26 cellular contexts compared by ENCODE assay signal in genomic region chr4:84594724-84595123, GRCh38. TPM values are rescaled to one million over a fixed set of nuclear protein-coding genes. Genes with fewer than 3 reads are reported as not detected.
"Had no signal": no experiment of that assay in that cellular context is flagged by ENCODE, and none has a peak within 500 bp of the region (broad histone marks: within the 10 kb centered on the region; RNA-seq: fewer than 3 reads in every experiment).

No MANE protein-coding gene starts in this region.

- H3K27ac Mint-ChIP-seq: activated CD8-positive, alpha-beta T cell treated with anti-CD3 and anti-CD28 coated beads for 36 hours; activated naive CD4-positive, alpha-beta T cell treated with anti-CD3 and anti-CD28 coated beads for 36 hours; activated naive CD4-positive, alpha-beta T cell treated with anti-CD3 and anti-CD28 coated beads, Interleukin-2, amount 50 U/mL, for 24 hours; activated naive CD8-positive, alpha-beta T cell treated with anti-CD3 and anti-CD28 coated beads for 36 hours; activated naive CD8-positive, alpha-beta T cell treated with anti-CD3 and anti-CD28 coated beads, Interleukin-2, amount 50 U/mL, for 24 hours; activated T-helper 2 cell treated with anti-CD3 and anti-CD28 coated beads, Interferon-gamma antibody, Interleukin-2, Interleukin-4, amounts not matched to agents 10 μg/mL and 5 μg/mL and 100 μg/mL, durations not matched to agents 14 hours and 24 hours and 36 hours; effector memory CD8-positive, alpha-beta T cell had no signal

- H3K27me3 Mint-ChIP-seq: activated CD8-positive, alpha-beta T cell treated with anti-CD3 and anti-CD28 coated beads for 36 hours had no signal

- FAIRE-seq: colon had no signal

- H3K36me3 Mint-ChIP-seq: activated naive CD4-positive, alpha-beta T cell treated with anti-CD3 and anti-CD28 coated beads, Interleukin-2, amount 50 U/mL, for 24 hours; activated naive CD8-positive, alpha-beta T cell treated with anti-CD3 and anti-CD28 coated beads for 36 hours had no signal

- H3K4me1 ChIP-seq: adrenal gland, body of pancreas, gastroesophageal sphincter had no signal

- H3K36me3 ChIP-seq: adrenal gland, esophagus squamous epithelium, gastroesophageal sphincter had no signal

- H3K4me3 Mint-ChIP-seq: activated CD8-positive, alpha-beta T cell treated with anti-CD3 and anti-CD28 coated beads for 36 hours; activated naive CD4-positive, alpha-beta T cell treated with anti-CD3 and anti-CD28 coated beads for 36 hours; activated naive CD4-positive, alpha-beta T cell treated with anti-CD3 and anti-CD28 coated beads, Interleukin-2, amount 50 U/mL, for 24 hours; activated naive CD8-positive, alpha-beta T cell treated with anti-CD3 and anti-CD28 coated beads for 36 hours; activated naive CD8-positive, alpha-beta T cell treated with anti-CD3 and anti-CD28 coated beads, Interleukin-2, amount 50 U/mL, for 24 hours; activated T-cell treated with anti-CD3 and anti-CD28 coated beads, Interleukin-2, amount 50 U/mL, for 4 hours; effector memory CD8-positive, alpha-beta T cell had no signal

- H3K27me3 ChIP-seq: adrenal gland, body of pancreas, esophagus squamous epithelium, gastroesophageal sphincter had no signal

- H3K9me3 ChIP-seq: adrenal gland, body of pancreas, esophagus squamous epithelium, gastroesophageal sphincter had no signal

- H3K4me3 ChIP-seq: adrenal gland, body of pancreas, esophagus squamous epithelium, gastroesophageal sphincter had no signal

- DNase-seq: activated CD4-positive, alpha-beta T cell treated with anti-CD3 and anti-CD28 coated beads for 48 hours; activated CD4-positive, alpha-beta T cell treated with anti-CD3 and anti-CD28 coated beads, Interleukin-2, amount 50 U/mL, for 1 hour; activated CD4-positive, alpha-beta T cell treated with anti-CD3 and anti-CD28 coated beads, Interleukin-2, amount 50 U/mL, for 48 hours; activated CD8-positive, alpha-beta memory T cell treated with anti-CD3 and anti-CD28 coated beads for 24 hours; activated CD8-positive, alpha-beta T cell treated with anti-CD3 and anti-CD28 coated beads for 36 hours; activated effector memory CD4-positive, alpha-beta T cell treated with anti-CD3 and anti-CD28 coated beads, Interleukin-2, amount 50 U/mL, for 16 hours; activated naive CD4-positive, alpha-beta T cell treated with anti-CD3 and anti-CD28 coated beads for 36 hours; activated naive CD8-positive, alpha-beta T cell treated with anti-CD3 and anti-CD28 coated beads for 36 hours; activated naive CD8-positive, alpha-beta T cell treated with anti-CD3 and anti-CD28 coated beads, Interleukin-2, amount 50 U/mL, for 24 hours; activated T-cell treated with anti-CD3 and anti-CD28 coated beads, Interleukin-2, amount 50 U/mL, for 4 hours; adrenal gland; amygdala; aorta; body of pancreas; caudate nucleus; cortex of kidney; dermis blood vessel endothelial cell; effector CD4-positive, alpha-beta T cell; effector memory CD8-positive, alpha-beta T cell; esophagus squamous epithelium; foreskin melanocyte; T-helper 2 cell had no signal

- H3K27ac ChIP-seq: adrenal gland, body of pancreas, esophagus squamous epithelium, gastroesophageal sphincter had no signal

- H3K4me1 Mint-ChIP-seq: activated naive CD4-positive, alpha-beta T cell treated with anti-CD3 and anti-CD28 coated beads, Interleukin-2, amount 50 U/mL, for 24 hours; activated naive CD8-positive, alpha-beta T cell treated with anti-CD3 and anti-CD28 coated beads for 36 hours had no signal

- H3K9me3 Mint-ChIP-seq: activated CD8-positive, alpha-beta T cell treated with anti-CD3 and anti-CD28 coated beads for 36 hours; activated naive CD4-positive, alpha-beta T cell treated with anti-CD3 and anti-CD28 coated beads for 36 hours; activated naive CD4-positive, alpha-beta T cell treated with anti-CD3 and anti-CD28 coated beads, Interleukin-2, amount 50 U/mL, for 24 hours; activated naive CD8-positive, alpha-beta T cell treated with anti-CD3 and anti-CD28 coated beads for 36 hours; activated naive CD8-positive, alpha-beta T cell treated with anti-CD3 and anti-CD28 coated beads, Interleukin-2, amount 50 U/mL, for 24 hours; activated T-cell treated with anti-CD3 and anti-CD28 coated beads, Interleukin-2, amount 50 U/mL, for 4 hours; activated T-helper 2 cell treated with anti-CD3 and anti-CD28 coated beads, Interferon-gamma antibody, Interleukin-2, Interleukin-4, amounts not matched to agents 10 μg/mL and 5 μg/mL and 100 μg/mL, durations not matched to agents 14 hours and 24 hours and 36 hours; effector memory CD8-positive, alpha-beta T cell had no signal

- ATAC-seq: activated CD8-positive, alpha-beta T cell treated with anti-CD3 and anti-CD28 coated beads for 36 hours; activated naive CD8-positive, alpha-beta T cell treated with anti-CD3 and anti-CD28 coated beads, Interleukin-2, amount 50 U/mL, for 24 hours; activated T-cell treated with anti-CD3 and anti-CD28 coated beads, Interleukin-2, amount 50 U/mL, for 4 hours; body of pancreas; effector memory CD8-positive, alpha-beta T cell; gastroesophageal sphincter had no signal

RNA-seq across cellular contexts. Expression of gene CDS1, which starts 11.8 kb away (rescaled TPM):
- total RNA-seq: activated T-helper 2 cell treated with anti-CD3 and anti-CD28 coated beads, Interferon-gamma antibody, Interleukin-2, Interleukin-4, amounts not matched to agents 10 μg/mL and 5 μg/mL and 100 μg/mL, durations not matched to agents 14 hours and 24 hours and 36 hours; dermis blood vessel endothelial cell had no signal
